Comparison of ENCODE assay signal across 1 cellular context in genomic region chr17:57257911-57258885, GRCh38.
A peak's percentile ranks its signal among the peaks of the same experiment; 100 is the strongest.
TF ChIP-seq lines count a peak whose summit lies in the region.

No MANE protein-coding gene starts in this region.

TF ChIP-seq in HepG2, 621 proteins besides CTCF, POLR2A, EP300 and RAD21 (continued from another document and continues in another):
- no peak for TF ChIP-seq FOXA1 (IDR thresholded peaks at IDR 0.05)
- peak; percentile 64 for TF ChIP-seq FOXA1 (CRISPR knock-in tag; IDR thresholded peaks at IDR 0.05)
- no peak for TF ChIP-seq ZNF235 (CRISPR knock-in tag; IDR thresholded peaks at IDR 0.05; ENCODE audit: borderline replicate concordance)
- 0 out of 2 replicates have a peak, but pooled peaks have one; percentile 40 for TF ChIP-seq ZNF383 (CRISPR knock-in tag; IDR thresholded peaks at IDR 0.05; ENCODE audit: borderline replicate concordance)
- TF ChIP-seq, protein P1, sequence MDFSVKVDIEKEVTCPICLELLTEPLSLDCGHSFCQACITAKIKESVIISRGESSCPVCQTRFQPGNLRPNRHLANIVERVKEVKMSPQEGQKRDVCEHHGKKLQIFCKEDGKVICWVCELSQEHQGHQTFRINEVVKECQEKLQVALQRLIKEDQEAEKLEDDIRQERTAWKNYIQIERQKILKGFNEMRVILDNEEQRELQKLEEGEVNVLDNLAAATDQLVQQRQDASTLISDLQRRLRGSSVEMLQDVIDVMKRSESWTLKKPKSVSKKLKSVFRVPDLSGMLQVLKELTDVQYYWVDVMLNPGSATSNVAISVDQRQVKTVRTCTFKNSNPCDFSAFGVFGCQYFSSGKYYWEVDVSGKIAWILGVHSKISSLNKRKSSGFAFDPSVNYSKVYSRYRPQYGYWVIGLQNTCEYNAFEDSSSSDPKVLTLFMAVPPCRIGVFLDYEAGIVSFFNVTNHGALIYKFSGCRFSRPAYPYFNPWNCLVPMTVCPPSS (IDR thresholded peaks at IDR 0.05) = no peak
- TF ChIP-seq SAP130 (CRISPR knock-in tag; IDR thresholded peaks at IDR 0.05; ENCODE audit: low read depth) = peak; percentile 34; the same call in 1 of the 2 replicates
- TF ChIP-seq ZNF224 (CRISPR knock-in tag; IDR thresholded peaks at IDR 0.05) = no peak
- no peak for TF ChIP-seq RARG (CRISPR knock-in tag; IDR thresholded peaks at IDR 0.05; ENCODE audit: low read depth)
- TF ChIP-seq ATRX (CRISPR knock-in tag; IDR thresholded peaks at IDR 0.05; ENCODE audit: borderline replicate concordance) = no peak
- peak; percentile 53; the same call in 1 of the 2 replicates for TF ChIP-seq IRF2 (CRISPR knock-in tag; IDR thresholded peaks at IDR 0.05)
- no peak for TF ChIP-seq SMYD3 (CRISPR knock-in tag; IDR thresholded peaks at IDR 0.05)
- no peak for TF ChIP-seq TEAD2 (CRISPR knock-in tag; IDR thresholded peaks at IDR 0.05)
- TF ChIP-seq ZNF33B (CRISPR knock-in tag; IDR thresholded peaks at IDR 0.05) = no peak
- no peak for TF ChIP-seq ZNF777 (CRISPR knock-in tag; IDR thresholded peaks at IDR 0.05)
- TF ChIP-seq, protein P2, sequence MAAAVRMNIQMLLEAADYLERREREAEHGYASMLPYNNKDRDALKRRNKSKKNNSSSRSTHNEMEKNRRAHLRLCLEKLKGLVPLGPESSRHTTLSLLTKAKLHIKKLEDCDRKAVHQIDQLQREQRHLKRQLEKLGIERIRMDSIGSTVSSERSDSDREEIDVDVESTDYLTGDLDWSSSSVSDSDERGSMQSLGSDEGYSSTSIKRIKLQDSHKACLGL (CRISPR knock-in tag; IDR thresholded peaks at IDR 0.05) = no peak
- TF ChIP-seq HNRNPLL (IDR thresholded peaks at IDR 0.05; ENCODE audit: low read depth, low read length, poor library complexity, severe bottlenecking) = no peak
- no peak for TF ChIP-seq ZNF18 (CRISPR knock-in tag; IDR thresholded peaks at IDR 0.05; ENCODE audit: insufficient replicate concordance)
- TF ChIP-seq ZC3H13 (CRISPR knock-in tag; IDR thresholded peaks at IDR 0.05) = no peak
- peak; percentile 22; the same call in 1 of the 2 replicates for TF ChIP-seq KMT2A (CRISPR knock-in tag; IDR thresholded peaks at IDR 0.05)
- TF ChIP-seq, protein P3, sequence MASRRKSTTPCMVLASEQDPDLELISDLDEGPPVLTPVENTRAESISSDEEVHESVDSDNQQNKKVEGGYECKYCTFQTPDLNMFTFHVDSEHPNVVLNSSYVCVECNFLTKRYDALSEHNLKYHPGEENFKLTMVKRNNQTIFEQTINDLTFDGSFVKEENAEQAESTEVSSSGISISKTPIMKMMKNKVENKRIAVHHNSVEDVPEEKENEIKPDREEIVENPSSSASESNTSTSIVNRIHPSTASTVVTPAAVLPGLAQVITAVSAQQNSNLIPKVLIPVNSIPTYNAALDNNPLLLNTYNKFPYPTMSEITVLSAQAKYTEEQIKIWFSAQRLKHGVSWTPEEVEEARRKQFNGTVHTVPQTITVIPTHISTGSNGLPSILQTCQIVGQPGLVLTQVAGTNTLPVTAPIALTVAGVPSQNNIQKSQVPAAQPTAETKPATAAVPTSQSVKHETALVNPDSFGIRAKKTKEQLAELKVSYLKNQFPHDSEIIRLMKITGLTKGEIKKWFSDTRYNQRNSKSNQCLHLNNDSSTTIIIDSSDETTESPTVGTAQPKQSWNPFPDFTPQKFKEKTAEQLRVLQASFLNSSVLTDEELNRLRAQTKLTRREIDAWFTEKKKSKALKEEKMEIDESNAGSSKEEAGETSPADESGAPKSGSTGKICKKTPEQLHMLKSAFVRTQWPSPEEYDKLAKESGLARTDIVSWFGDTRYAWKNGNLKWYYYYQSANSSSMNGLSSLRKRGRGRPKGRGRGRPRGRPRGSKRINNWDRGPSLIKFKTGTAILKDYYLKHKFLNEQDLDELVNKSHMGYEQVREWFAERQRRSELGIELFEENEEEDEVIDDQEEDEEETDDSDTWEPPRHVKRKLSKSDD (CRISPR knock-in tag; IDR thresholded peaks at IDR 0.05; ENCODE audit: low read depth) = no peak
- peak; percentile 21; the same call in 1 of the 2 replicates for TF ChIP-seq BCL6 (CRISPR knock-in tag; IDR thresholded peaks at IDR 0.05)
- TF ChIP-seq AKAP8 (CRISPR knock-in tag; IDR thresholded peaks at IDR 0.05) = no peak
- peak; percentile 87 for TF ChIP-seq ZNF768 (CRISPR knock-in tag; IDR thresholded peaks at IDR 0.05)
- TF ChIP-seq MEIS1 (CRISPR knock-in tag; IDR thresholded peaks at IDR 0.05; ENCODE audit: borderline replicate concordance) = no peak
- peak; percentile 38 for TF ChIP-seq HNRNPK (IDR thresholded peaks at IDR 0.05; ENCODE audit: low read depth, low read length, poor library complexity, severe bottlenecking)
- TF ChIP-seq KLF13 (CRISPR knock-in tag; IDR thresholded peaks at IDR 0.05) = no peak
- peak; percentile 11; the same call in 1 of the 2 replicates for TF ChIP-seq ZBTB4 (CRISPR knock-in tag; IDR thresholded peaks at IDR 0.05; ENCODE audit: borderline replicate concordance)
- no peak for TF ChIP-seq NPAS2 (CRISPR knock-in tag; IDR thresholded peaks at IDR 0.05; ENCODE audit: borderline replicate concordance)
- peak; percentile 57; the same call in 1 of the 2 replicates for TF ChIP-seq ZNF512B (CRISPR knock-in tag; IDR thresholded peaks at IDR 0.05; ENCODE audit: borderline replicate concordance)
- TF ChIP-seq CC2D1A (CRISPR knock-in tag; IDR thresholded peaks at IDR 0.05) = no peak
- no peak for TF ChIP-seq CAMTA2 (CRISPR knock-in tag; IDR thresholded peaks at IDR 0.05; ENCODE audit: borderline replicate concordance)
- TF ChIP-seq HNF4G (IDR thresholded peaks at IDR 0.05; ENCODE audit: borderline replicate concordance, low read depth, low read length) = no peak
- no peak for TF ChIP-seq HNF4G (CRISPR knock-in tag; IDR thresholded peaks at IDR 0.05; ENCODE audit: borderline replicate concordance, low read depth)
- no peak for TF ChIP-seq CENPX (CRISPR knock-in tag; IDR thresholded peaks at IDR 0.05)
- TF ChIP-seq, protein P4, sequence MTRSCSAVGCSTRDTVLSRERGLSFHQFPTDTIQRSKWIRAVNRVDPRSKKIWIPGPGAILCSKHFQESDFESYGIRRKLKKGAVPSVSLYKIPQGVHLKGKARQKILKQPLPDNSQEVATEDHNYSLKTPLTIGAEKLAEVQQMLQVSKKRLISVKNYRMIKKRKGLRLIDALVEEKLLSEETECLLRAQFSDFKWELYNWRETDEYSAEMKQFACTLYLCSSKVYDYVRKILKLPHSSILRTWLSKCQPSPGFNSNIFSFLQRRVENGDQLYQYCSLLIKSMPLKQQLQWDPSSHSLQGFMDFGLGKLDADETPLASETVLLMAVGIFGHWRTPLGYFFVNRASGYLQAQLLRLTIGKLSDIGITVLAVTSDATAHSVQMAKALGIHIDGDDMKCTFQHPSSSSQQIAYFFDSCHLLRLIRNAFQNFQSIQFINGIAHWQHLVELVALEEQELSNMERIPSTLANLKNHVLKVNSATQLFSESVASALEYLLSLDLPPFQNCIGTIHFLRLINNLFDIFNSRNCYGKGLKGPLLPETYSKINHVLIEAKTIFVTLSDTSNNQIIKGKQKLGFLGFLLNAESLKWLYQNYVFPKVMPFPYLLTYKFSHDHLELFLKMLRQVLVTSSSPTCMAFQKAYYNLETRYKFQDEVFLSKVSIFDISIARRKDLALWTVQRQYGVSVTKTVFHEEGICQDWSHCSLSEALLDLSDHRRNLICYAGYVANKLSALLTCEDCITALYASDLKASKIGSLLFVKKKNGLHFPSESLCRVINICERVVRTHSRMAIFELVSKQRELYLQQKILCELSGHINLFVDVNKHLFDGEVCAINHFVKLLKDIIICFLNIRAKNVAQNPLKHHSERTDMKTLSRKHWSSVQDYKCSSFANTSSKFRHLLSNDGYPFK (CRISPR knock-in tag; IDR thresholded peaks at IDR 0.05; ENCODE audit: borderline replicate concordance) = peak; percentile 36; the same call in 1 of the 2 replicates
- TF ChIP-seq TMF1 (CRISPR knock-in tag; IDR thresholded peaks at IDR 0.05; ENCODE audit: low read depth) = no peak
- TF ChIP-seq REPIN1 (CRISPR knock-in tag; IDR thresholded peaks at IDR 0.05; ENCODE audit: borderline replicate concordance, low read depth) = no peak
- TF ChIP-seq ZNF773 (CRISPR knock-in tag; IDR thresholded peaks at IDR 0.05; ENCODE audit: borderline replicate concordance) = no peak
- no peak for TF ChIP-seq RNF219 (CRISPR knock-in tag; IDR thresholded peaks at IDR 0.05)
- TF ChIP-seq ZXDC (CRISPR knock-in tag; IDR thresholded peaks at IDR 0.05) = no peak
- no peak for TF ChIP-seq U2AF1 (optimal IDR thresholded peaks at IDR 0.05; ENCODE audit: low read depth, low read length)
